In the genomic region with DNA sequence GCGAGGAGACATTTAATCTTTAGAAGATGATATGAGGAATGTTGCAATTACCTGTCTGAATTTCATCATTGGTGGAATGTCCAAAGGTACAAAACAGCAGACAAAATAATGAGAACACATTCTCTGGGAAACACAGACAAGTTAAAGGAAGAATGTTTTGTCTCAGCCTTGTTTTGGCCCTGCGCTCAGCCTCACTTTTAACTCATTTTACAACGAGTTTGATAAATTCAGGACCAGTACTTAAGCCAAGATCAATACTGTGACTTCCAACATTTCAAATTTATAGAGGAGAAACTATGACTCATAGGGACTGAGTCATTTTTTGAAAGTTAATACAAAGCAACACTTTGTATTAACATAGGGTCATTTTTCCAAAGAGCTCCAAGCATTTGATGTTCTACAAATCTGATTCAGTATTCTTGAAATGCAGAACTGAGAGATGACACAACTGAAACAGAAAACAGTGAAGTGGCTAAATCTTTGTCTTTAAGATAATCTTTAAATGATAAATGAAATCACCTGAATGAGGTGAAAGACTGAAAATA, we compare ENCODE assay signal across 9 cellular contexts.
DNase-seq lines count a peak whose midpoint lies in the region; ATAC-seq and TF ChIP-seq lines count a peak whose summit lies in the region.
"Had no signal": no experiment of that assay in that cellular context is flagged by ENCODE, and none has a peak within 500 bp of the region (broad histone marks: within the 10 kb centered on the region; RNA-seq: fewer than 3 reads in every experiment).

No MANE protein-coding gene starts in this region.

- no peaks in the 10 kb centered on the region for H3K36me3 ChIP-seq in IMR-90 (ENCODE audit: control insufficient read depth, insufficient read depth, low read length)
- no peaks in the 10 kb centered on the region for H3K36me3 ChIP-seq in CD8-positive, alpha-beta T cell (ENCODE audit: insufficient read depth, low read length)

- H3K4me1 Mint-ChIP-seq in nephron progenitor cell: no peaks in the 10 kb centered on the region
- no peaks in the 10 kb centered on the region for H3K4me1 Mint-ChIP-seq in CD8-positive, alpha-beta T cell (ENCODE audit: low read depth)

- H3K4me2 ChIP-seq in IMR-90 (ENCODE audit: low read depth, low read length): peak overlapping the region; percentile 63

- peak overlapping the region; percentile 89 for H4K5ac ChIP-seq in IMR-90 (ENCODE audit: low read depth, low read length)

- peak overlapping the region; percentile 41 to 66; a peak in 3 of 4 replicates for H4K8ac ChIP-seq in IMR-90 (ENCODE audit: low read depth in 2 of 2, low read length in 2 of 2)

- no peaks in the 10 kb centered on the region for H3K27me3 ChIP-seq in IMR-90 (ENCODE audit: control insufficient read depth, insufficient read depth, low read length)
- H3K27me3 ChIP-seq in CD8-positive, alpha-beta T cell (ENCODE audit: insufficient read depth, low read length): no peaks in the 10 kb centered on the region

- H2BK120ac ChIP-seq in IMR-90 (ENCODE audit: low read depth, low read length): peak overlapping the region; percentile 33

- H2AK9ac ChIP-seq in IMR-90 (replicated peaks; ENCODE audit: low read depth, low read length, poor library complexity): no peak overlapping the region

- H4K91ac ChIP-seq in IMR-90 (ENCODE audit: insufficient read depth, low read depth, low read length): peak overlapping the region; percentile 74; the same call in 1 of the 2 replicates

- peaks cover 14% of the 10 kb centered on the region for H3K9me3 Mint-ChIP-seq in nephron progenitor cell
- no peaks in the 10 kb centered on the region for H3K9me3 Mint-ChIP-seq in CD8-positive, alpha-beta T cell

- no peak overlapping the region for H3K27ac Mint-ChIP-seq in nephron progenitor cell
- no peak overlapping the region for H3K27ac Mint-ChIP-seq in CD8-positive, alpha-beta T cell
- H3K27ac Mint-ChIP-seq: activated CD8-positive, alpha-beta T cell treated with anti-CD3 and anti-CD28 coated beads, Interleukin-2, amount 10 ng/mL, durations not matched to agents 7 days and 5 days had no signal

- peak overlapping the region; percentile 77; the same call in 1 of the 2 replicates for H3K27ac ChIP-seq in IMR-90 (ENCODE audit: insufficient read depth, low read length)
- H3K27ac ChIP-seq in CD8-positive, alpha-beta T cell (ENCODE audit: low read depth, low read length): no peak overlapping the region

- H3K56ac ChIP-seq in IMR-90 (ENCODE audit: extremely low read depth, insufficient read depth, low read length): peak overlapping the region; percentile 59; the same call in 1 of the 2 replicates

- H3K9ac ChIP-seq in IMR-90 (ENCODE audit: low read depth, low read length): no peak overlapping the region; the same call in 1 of the 2 replicates

- H3K14ac ChIP-seq in IMR-90 (replicated peaks; ENCODE audit: low read depth, low read length): no peak overlapping the region

- H3K27me3 Mint-ChIP-seq in nephron progenitor cell (ENCODE audit: low read depth, poor library complexity): peaks cover 7% of the 10 kb centered on the region
- no peaks in the 10 kb centered on the region for H3K27me3 Mint-ChIP-seq in CD8-positive, alpha-beta T cell (ENCODE audit: low read depth)

- peak overlapping the region; percentile 81 for H3K18ac ChIP-seq in IMR-90 (ENCODE audit: low read depth, low read length)

- intact Hi-C loops in IMR-90 (cut with micrococcal nuclease): no loop called here
- intact Hi-C loops in CD8-positive, alpha-beta T cell (cut with DNase I, micrococcal nuclease): no loop called here

- H3K4ac ChIP-seq in IMR-90 (ENCODE audit: low read depth, low read length): no peak overlapping the region

- no peak overlapping the region for H2AK5ac ChIP-seq in IMR-90 (ENCODE audit: low read depth, low read length)

- no peaks in the 10 kb centered on the region for H3K79me1 ChIP-seq in IMR-90 (ENCODE audit: low read depth in 1 of 2, low read length in 2 of 2)

- CTCF ChIA-PET in IMR-90 (lab: Yijun Ruan, JAX): interaction anchor here (0.9 kb wide), 1 partner anchor 17 kb away, joined by 3 read pairs; no protein-coding TSS in a partner anchor
- CTCF ChIA-PET in CD8-positive, alpha-beta T cell (lab: Charles Lee): no interaction called here

- peak; percentile 59 for DNase-seq in DMS53 treated with DMSO at 0.1 percent for 48 hours (lab: John Stamatoyannopoulos, UW; ENCODE audit: unreplicated experiment)
- peak; percentile 91 for DNase-seq in IMR-90
- DNase-seq in fibroblast of peridontal ligament (ENCODE audit: extremely low read depth): peak; percentile 91
- DNase-seq in nephron progenitor cell: no peak
- no peak for DNase-seq in NCI-H748 (lab: John Stamatoyannopoulos, UW; ENCODE audit: unreplicated experiment)
- DNase-seq in CD8-positive, alpha-beta T cell: no peak
- DNase-seq: activated CD8-positive, alpha-beta T cell treated with anti-CD3 and anti-CD28 coated beads, Interleukin-2, amount 10 ng/mL, durations not matched to agents 7 days and 5 days had no signal

- POLR2A ChIA-PET in IMR-90 (lab: Charles Lee; ENCODE audit: unreplicated experiment): no interaction called here
- POLR2A ChIA-PET in CD8-positive, alpha-beta T cell (lab: Charles Lee): no interaction called here

- in situ Hi-C loops in IMR-90 (cut with MboI; ENCODE audit: low sequenced_read_pairs): no loop called here

- no peaks in the 10 kb centered on the region for H3K9me1 ChIP-seq in IMR-90 (ENCODE audit: insufficient read depth, low read length)

- 0 out of 3 replicates have a peak overlapping the region, but pooled peaks have one; percentile 86 for H2BK15ac ChIP-seq in IMR-90 (ENCODE audit: low read depth, low read length)

- no peak overlapping the region for H3K23ac ChIP-seq in IMR-90 (ENCODE audit: low read depth, low read length)

- peak overlapping the region; percentile 86 for H2BK20ac ChIP-seq in IMR-90 (ENCODE audit: low read depth, low read length)

- no peak overlapping the region for H2AFZ ChIP-seq in IMR-90 (replicated peaks; ENCODE audit: low read length, poor library complexity)

- H2BK5ac ChIP-seq in IMR-90 (ENCODE audit: low read depth, low read length, poor library complexity, severe bottlenecking): peak overlapping the region; percentile 91

- peaks cover 5% of the 10 kb centered on the region for H3K9me3 ChIP-seq in IMR-90 (ENCODE audit: control insufficient read depth, insufficient read depth, low read length)
- H3K9me3 ChIP-seq in CD8-positive, alpha-beta T cell (ENCODE audit: low read length): no peaks in the 10 kb centered on the region

- peak; percentile 63 for ATAC-seq in GM21737 (IDR thresholded peaks at IDR 0.05; ENCODE audit: unreplicated experiment)
- peak; percentile 58 for ATAC-seq in IMR-90 (ENCODE audit: low read depth)
- ATAC-seq in GM19463 (IDR thresholded peaks at IDR 0.05; ENCODE audit: unreplicated experiment): no peak
- no peak for ATAC-seq in CD8-positive, alpha-beta T cell
- ATAC-seq: activated CD8-positive, alpha-beta T cell treated with anti-CD3 and anti-CD28 coated beads, Interleukin-2, amount 10 ng/mL, durations not matched to agents 7 days and 5 days had no signal

- H4K20me1 ChIP-seq in IMR-90 (ENCODE audit: insufficient read depth, low read length): no peaks in the 10 kb centered on the region

- H3K4me3 Mint-ChIP-seq in nephron progenitor cell: no peak overlapping the region
- H3K4me3 Mint-ChIP-seq in CD8-positive, alpha-beta T cell: no peak overlapping the region
- H3K4me3 Mint-ChIP-seq: activated CD8-positive, alpha-beta T cell treated with anti-CD3 and anti-CD28 coated beads, Interleukin-2, amount 10 ng/mL, durations not matched to agents 7 days and 5 days had no signal

- peaks cover 7% of the 10 kb centered on the region for H3K36me3 Mint-ChIP-seq in nephron progenitor cell (ENCODE audit: low read depth)
- no peaks in the 10 kb centered on the region for H3K36me3 Mint-ChIP-seq in CD8-positive, alpha-beta T cell

- no CpG with 5 or more reads among the region's 3 CpGs for WGBS in IMR-90 (ENCODE audit: extremely low coverage in 2 of 2, insufficient read length in 1 of 2), 2 experiments

- no peak for TF ChIP-seq RAD21 in IMR-90 (IDR thresholded peaks at IDR 0.05; ENCODE audit: low read length)

- dilution Hi-C loops in IMR-90 (cut with HindIII; ENCODE audit: low sequenced_read_pairs, unreplicated experiment): no loop called here

- peaks cover 4% of the 10 kb centered on the region for H3K4me1 ChIP-seq in IMR-90 (ENCODE audit: control insufficient read depth, insufficient read depth, low read length)
- H3K4me1 ChIP-seq in CD8-positive, alpha-beta T cell (ENCODE audit: insufficient read depth, low read length): no peaks in the 10 kb centered on the region

- BruUV-seq in IMR-90 (replicated peaks; lab: Mats Ljungman, UMichigan): no TSS peak

- no peak overlapping the region for H3K4me3 ChIP-seq in IMR-90 (ENCODE audit: insufficient read depth, low read depth, low read length)
- H3K4me3 ChIP-seq in CD8-positive, alpha-beta T cell (ENCODE audit: low read depth, low read length): no peak overlapping the region

- TF ChIP-seq CTCF in IMR-90 (conservative IDR thresholded peaks at IDR 0.05; ENCODE audit: low read depth, low read length) (no peak), nephron progenitor cell (IDR thresholded peaks at IDR 0.05) (no peak)
- TF ChIP-seq CTCF in CD8-positive, alpha-beta T cell (IDR thresholded peaks at IDR 0.05): no peak

- no peak for TF ChIP-seq POLR2A in IMR-90 (IDR thresholded peaks at IDR 0.05; ENCODE audit: low read depth, low read length)

TF ChIP-seq in IMR-90, 13 proteins besides CTCF, POLR2A, EP300 and RAD21:
- TF ChIP-seq NFE2L2 (IDR thresholded peaks at IDR 0.05; ENCODE audit: low read depth, low read length) (no peak), FOS (IDR thresholded peaks at IDR 0.05; ENCODE audit: low read depth, low read length) (peak; percentile 93), BHLHE40 (IDR thresholded peaks at IDR 0.05; ENCODE audit: low read depth, low read length) (peak; percentile 31; the same call in 1 of the 2 replicates)

Comparison
In these comparisons a context has a peak if more than half of its experiments do, and no peak if none do; other contexts are left out.
1. DNase-seq: peak in DMS53 treated with DMSO at 0.1 percent for 48 hours (single experiment), IMR-90 (single experiment) and fibroblast of peridontal ligament (single experiment); none in nephron progenitor cell (single experiment), NCI-H748 (single experiment) and CD8-positive, alpha-beta T cell (0 of 7).
2. ATAC-seq: peak in GM21737 (single experiment) and IMR-90 (single experiment); none in GM19463 (single experiment) and CD8-positive, alpha-beta T cell (single experiment).